Comparison of ENCODE assay signal across 1 cellular context in the genomic region with DNA sequence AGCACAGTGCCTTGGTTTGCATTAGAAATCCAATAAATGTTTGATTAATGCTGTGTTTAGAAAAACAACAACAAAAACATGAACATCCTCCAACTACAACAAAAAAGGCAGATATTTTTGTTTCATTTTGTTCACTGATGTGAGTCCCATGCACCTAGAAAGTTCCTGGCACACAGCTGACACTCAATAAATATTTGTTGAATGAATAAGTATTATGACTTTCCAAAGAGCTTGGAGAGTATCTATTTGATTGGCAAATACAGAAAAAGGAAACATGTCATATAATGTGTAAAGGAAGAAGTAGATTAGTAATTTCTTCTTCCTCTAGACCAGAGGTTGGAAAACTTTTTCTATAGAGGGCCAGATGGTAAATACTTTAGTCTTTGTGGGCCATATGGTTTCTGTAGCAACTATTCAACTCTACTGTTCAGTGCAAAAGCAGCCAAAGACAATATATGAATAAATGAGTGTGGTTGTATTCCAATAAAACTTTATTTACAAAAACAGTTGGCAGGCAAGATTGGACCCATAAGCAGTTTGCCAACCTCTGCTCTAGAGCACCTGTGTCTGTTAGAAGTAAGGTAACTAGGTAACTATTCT.
TF ChIP-seq lines count a peak whose summit lies in the region.

No MANE protein-coding gene starts in this region.

TF ChIP-seq in SK-N-SH, 30 proteins besides CTCF, POLR2A, EP300 and RAD21:
- TF ChIP-seq, protein P1, sequence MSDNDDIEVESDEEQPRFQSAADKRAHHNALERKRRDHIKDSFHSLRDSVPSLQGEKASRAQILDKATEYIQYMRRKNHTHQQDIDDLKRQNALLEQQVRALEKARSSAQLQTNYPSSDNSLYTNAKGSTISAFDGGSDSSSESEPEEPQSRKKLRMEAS (IDR thresholded peaks at IDR 0.05; ENCODE audit: low read depth): no peak
- TF ChIP-seq USF1 (IDR thresholded peaks at IDR 0.05; ENCODE audit: borderline replicate concordance, low read depth) (no peak), TAF1 (IDR thresholded peaks at IDR 0.05; ENCODE audit: borderline replicate concordance, low read depth, low read length) (no peak)
